11 cellular contexts compared by ENCODE assay signal in the genomic region with DNA sequence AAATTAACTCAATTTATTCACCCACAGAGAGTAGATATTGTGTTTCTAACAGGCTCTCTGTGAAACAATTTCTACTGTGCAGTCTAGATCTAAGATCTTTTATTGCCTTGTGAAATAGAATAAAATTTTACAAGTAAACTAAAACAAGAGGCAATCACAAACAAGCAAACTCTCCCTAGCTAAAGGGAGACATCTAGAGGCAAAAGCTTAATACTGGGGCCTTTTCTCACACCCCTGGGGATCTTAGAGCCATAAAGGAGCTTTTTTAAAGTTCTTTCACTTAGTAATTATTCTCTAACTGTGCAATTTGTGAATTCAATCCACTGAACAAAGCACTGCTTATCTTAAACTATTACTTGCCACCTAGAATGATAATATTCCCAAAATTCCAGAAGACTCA.
DNase-seq lines count a peak whose midpoint lies in the region; ATAC-seq and TF ChIP-seq lines count a peak whose summit lies in the region.
"Had no signal": no experiment of that assay in that cellular context is flagged by ENCODE, and none has a peak within 500 bp of the region (broad histone marks: within the 10 kb centered on the region; RNA-seq: fewer than 3 reads in every experiment).

No MANE protein-coding gene starts in this region.

- peak; percentile 15 for DNase-seq in NCI-H2196 (lab: John Stamatoyannopoulos, UW; ENCODE audit: unreplicated experiment)
- no peak for DNase-seq in NCI-H2196 treated with DMSO at 0.1 percent for 48 hours (lab: John Stamatoyannopoulos, UW; ENCODE audit: unreplicated experiment)
- DNase-seq in NCI-H69 (lab: John Stamatoyannopoulos, UW), result peak; percentile 18
- DNase-seq in choroid plexus epithelial cell (ENCODE audit: low read depth), result peak; percentile 73
- DNase-seq in retinal pigment epithelial cell (ENCODE audit: low read depth), result no peak
- no peak for DNase-seq in iPS-NIHi11 (ENCODE audit: low spot score)
- DNase-seq in NCI-H1417 (lab: John Stamatoyannopoulos, UW), result no peak
- DNase-seq: activated T-cell treated with anti-CD3 and anti-CD28 coated beads, Interleukin-2, amount 50 U/mL, for 48 hours had no signal

- no peak overlapping the region for H3K4me3 ChIP-seq in choroid plexus epithelial cell (ENCODE audit: low read depth, low read length)
- H3K4me3 ChIP-seq in retinal pigment epithelial cell (ENCODE audit: low read length), result no peak overlapping the region
- H3K4me3 ChIP-seq: BLaER1 treated with 17β-estradiol and CSF1 and Interleukin-3, amounts not matched to agents 10 nM and 100 nM; gastroesophageal sphincter had no signal

- ATAC-seq in GM21717 (IDR thresholded peaks at IDR 0.05; ENCODE audit: unreplicated experiment), result no peak
- ATAC-seq: gastroesophageal sphincter had no signal

- peak; percentile 73 for TF ChIP-seq CTCF in choroid plexus epithelial cell (conservative IDR thresholded peaks at IDR 0.05; ENCODE audit: low read depth, low read length)
- TF ChIP-seq CTCF in retinal pigment epithelial cell (conservative IDR thresholded peaks at IDR 0.05; ENCODE audit: low read depth, low read length), result peak; percentile 60

Comparison
In these comparisons a context has a peak if more than half of its experiments do, and no peak if none do; other contexts are left out.
1. DNase-seq: peak in NCI-H2196 (single experiment), NCI-H69 (single experiment) and choroid plexus epithelial cell (single experiment); none in NCI-H2196 treated with DMSO at 0.1 percent for 48 hours (single experiment), retinal pigment epithelial cell (single experiment), iPS-NIHi11 (single experiment) and NCI-H1417 (0 of 3).